ENCODE assay signal across 10 cellular contexts in genomic region chr3:20043825-20044224, GRCh38. TPM values are rescaled to one million over a fixed set of nuclear protein-coding genes. Genes with fewer than 3 reads are reported as not detected.
DNase-seq lines count a peak whose midpoint lies in the region; ATAC-seq, FAIRE-seq and TF ChIP-seq lines count a peak whose summit lies in the region.
"Had no signal": no experiment of that assay in that cellular context is flagged by ENCODE, and none has a peak within 500 bp of the region (broad histone marks: within the 10 kb centered on the region; RNA-seq: fewer than 3 reads in every experiment).

No MANE protein-coding gene starts in this region.

- POLR2A ChIA-PET in OCI-LY7 (lab: Charles Lee) = interaction anchor here (0.7 to 1.8 kb wide), 8 partner anchors 8 to 145 kb away, joined by 3 to 10 read pairs (median 3); partner anchors contain the start of gene SGO1

- no peaks in the 10 kb centered on the region for H3K9me2 ChIP-seq in OCI-LY7 (ENCODE audit: insufficient read depth, low read length)

- intact Hi-C loops in OCI-LY7 (cut with micrococcal nuclease; ENCODE audit: unreplicated experiment) = loop anchor here (10.0 kb wide), 1 partner anchor 1299 kb away; no protein-coding TSS in a partner anchor
- intact Hi-C loops in pancreas (cut with DNase I) = no loop called here

- peak in 1 of 3 donors; percentile 54 for DNase-seq in CD4-positive, CD25-positive, alpha-beta regulatory T cell
- DNase-seq in OCI-LY7 (ENCODE audit: low spot score) (no peak), pancreas (no peak), medulla oblongata (ENCODE audit: extremely low spot score) (no peak), T-helper 9 cell (no peak), WERI-Rb-1 (no peak), NCI-H187 treated with DMSO at 0.1 percent for 48 hours (lab: John Stamatoyannopoulos, UW) (no peak)
- DNase-seq: NCI-H1930 had no signal

- CTCF ChIA-PET in OCI-LY7 (lab: Charles Lee; ENCODE audit: unreplicated experiment) = no interaction called here

- H3K4me1 ChIP-seq in CD4-positive, CD25-positive, alpha-beta regulatory T cell (ENCODE audit: control insufficient read depth, insufficient read depth, low read length, poor library complexity, severe bottlenecking) = peaks cover 74% of the 10 kb centered on the region
- H3K4me1 ChIP-seq in OCI-LY7 (ENCODE audit: insufficient read depth, low read length, poor library complexity, severe bottlenecking) (peaks cover 75% of the 10 kb centered on the region), duodenal mucosa (ENCODE audit: control insufficient read depth in 1 of 2, insufficient read depth in 2 of 2, low read length in 2 of 2) (peaks cover 39 to 40% of the 10 kb centered on the region in 2 donors), pancreas (peaks cover 0 to 28% (median 21%) of the 10 kb centered on the region in 3 donors)

- H3K27me3 ChIP-seq in CD4-positive, CD25-positive, alpha-beta regulatory T cell (ENCODE audit: control insufficient read depth, insufficient read depth, low read length) = no peaks in the 10 kb centered on the region
- no peaks in the 10 kb centered on the region for H3K27me3 ChIP-seq in duodenal mucosa (ENCODE audit: control insufficient read depth in 1 of 2, insufficient read depth in 2 of 2, low read length in 2 of 2)
- no peaks in the 10 kb centered on the region for H3K27me3 ChIP-seq in pancreas
- no peaks in the 10 kb centered on the region for H3K27me3 ChIP-seq in WERI-Rb-1 (ENCODE audit: insufficient read depth, low read depth, severe bottlenecking)

- WGBS in pancreas, 2 donors = 54 to 60% methylated on average over 4 of the region's 4 CpGs

- peaks cover 27 to 79% (median 65%) of the 10 kb centered on the region in 4 donors for H3K4me1 Mint-ChIP-seq in CD4-positive, CD25-positive, alpha-beta regulatory T cell

- H3K36me3 ChIP-seq in CD4-positive, CD25-positive, alpha-beta regulatory T cell (ENCODE audit: control insufficient read depth, insufficient read depth, low read length) = peaks cover 6% of the 10 kb centered on the region
- H3K36me3 ChIP-seq in OCI-LY7 (ENCODE audit: insufficient read depth, low read length) (no peaks in the 10 kb centered on the region), duodenal mucosa (ENCODE audit: control insufficient read depth in 1 of 2, insufficient read depth in 2 of 2, low read length in 2 of 2) (no peaks in the 10 kb centered on the region), pancreas (no peaks in the 10 kb centered on the region), WERI-Rb-1 (peaks cover 5% of the 10 kb centered on the region)

- no peak overlapping the region; the same call in 1 of the 2 replicates for H2AFZ ChIP-seq in OCI-LY7 (ENCODE audit: low read length)

- FAIRE-seq in pancreas (lab: Jason Lieb, UNC) = no peak
- FAIRE-seq: bronchial epithelial cell had no signal

- H3K9ac ChIP-seq in duodenal mucosa (ENCODE audit: low read depth in 1 of 2, low read length in 2 of 2) = peak overlapping the region; percentile 12 to 32

- H3K27ac Mint-ChIP-seq in CD4-positive, CD25-positive, alpha-beta regulatory T cell = peak overlapping the region; percentile 80 to 95 (median 87)

- peak overlapping the region; percentile 99 to 100 (median 100) for H3K4me3 Mint-ChIP-seq in CD4-positive, CD25-positive, alpha-beta regulatory T cell

- H3K27ac ChIP-seq in CD4-positive, CD25-positive, alpha-beta regulatory T cell (ENCODE audit: insufficient read depth, low read length, poor library complexity, severe bottlenecking) = peak overlapping the region; percentile 93
- H3K27ac ChIP-seq in OCI-LY7 (ENCODE audit: low read depth, low read length, poor library complexity, severe bottlenecking) = peak overlapping the region; percentile 88
- H3K27ac ChIP-seq in duodenal mucosa (ENCODE audit: low read depth, low read length) = peak overlapping the region; percentile 60
- peak overlapping the region in 3 of 4 donors; percentile 16 to 94 (median 60) for H3K27ac ChIP-seq in pancreas
- no peak overlapping the region; the same call in 1 of the 2 replicates for H3K27ac ChIP-seq in WERI-Rb-1

- no peaks in the 10 kb centered on the region for H3K9me3 ChIP-seq in CD4-positive, CD25-positive, alpha-beta regulatory T cell (ENCODE audit: control insufficient read depth in 2 of 2, low read length in 2 of 2)
- H3K9me3 ChIP-seq in OCI-LY7 (ENCODE audit: low read length) (no peaks in the 10 kb centered on the region), duodenal mucosa (ENCODE audit: control insufficient read depth in 1 of 2, low read length in 2 of 2) (no peaks in the 10 kb centered on the region), pancreas (no peaks in the 10 kb centered on the region), WERI-Rb-1 (ENCODE audit: severe bottlenecking) (no peaks in the 10 kb centered on the region)

- no peak for ATAC-seq in CD4-positive, CD25-positive, alpha-beta regulatory T cell (ENCODE audit: low read depth in 2 of 2)
- ATAC-seq in pancreas = no peak

- H3K36me3 Mint-ChIP-seq in CD4-positive, CD25-positive, alpha-beta regulatory T cell = no peaks in the 10 kb centered on the region

- peak overlapping the region; percentile 89 for H3K4me2 ChIP-seq in OCI-LY7 (ENCODE audit: low read length)

- TF ChIP-seq CTCF in OCI-LY7 (conservative IDR thresholded peaks at IDR 0.05; ENCODE audit: low read length) (no peak), pancreas (IDR thresholded peaks at IDR 0.05) (no peak), WERI-Rb-1 (IDR thresholded peaks at IDR 0.05; ENCODE audit: low read depth, low read length) (no peak)

- peaks cover 72% of the 10 kb centered on the region for H3K79me2 ChIP-seq in OCI-LY7 (ENCODE audit: insufficient read depth, low read depth, low read length)

- H4K20me1 ChIP-seq in OCI-LY7 (ENCODE audit: insufficient read depth, low read length) = peaks cover 7% of the 10 kb centered on the region; the same call in 1 of the 2 replicates

- no TSS peak for BruUV-seq in OCI-LY7 (replicated peaks; lab: Mats Ljungman, UMichigan)

- H3K27me3 Mint-ChIP-seq in CD4-positive, CD25-positive, alpha-beta regulatory T cell = peaks cover 9% of the 10 kb centered on the region

- peaks cover 0 to 1% (median 0%) of the 10 kb centered on the region in 7 donors for H3K9me3 Mint-ChIP-seq in CD4-positive, CD25-positive, alpha-beta regulatory T cell

- peak overlapping the region; percentile 80 for H3K4me3 ChIP-seq in CD4-positive, CD25-positive, alpha-beta regulatory T cell (ENCODE audit: low read depth, low read length)
- peak overlapping the region; percentile 94 for H3K4me3 ChIP-seq in OCI-LY7 (ENCODE audit: low read depth, low read length, poor library complexity, severe bottlenecking)
- H3K4me3 ChIP-seq in duodenal mucosa (ENCODE audit: low read depth in 1 of 2, low read length in 2 of 2) = peak overlapping the region; percentile 32 to 33
- H3K4me3 ChIP-seq in pancreas = peak overlapping the region in 1 of 4 donors; percentile 20
- H3K4me3 ChIP-seq in WERI-Rb-1 (ENCODE audit: low read depth, low read length) = no peak overlapping the region

RNA-seq across cellular contexts. Expression of gene KAT2B, which starts 3.6 kb away (rescaled TPM):
- total RNA-seq in CD4-positive, CD25-positive, alpha-beta regulatory T cell = 185 TPM
- 10 to 100 TPM in 1 of 4 donors, 1 to 10 TPM in 3; 5.7 to 11.0 (median 7.9) TPM for polyA plus RNA-seq in CD4-positive, CD25-positive, alpha-beta regulatory T cell
- total RNA-seq in OCI-LY7 (2014; rRNA removed; shearing (Covaris generic)) = 19.2 and 24.2 TPM in 2 replicates
- total RNA-seq in OCI-LY7 (2022) (32.9 and 33.4 TPM in 2 replicates), pancreas (10 to 100 TPM; 13.1 to 21.6 (median 16.0) TPM)
- polyA plus RNA-seq in pancreas = 10 to 100 TPM in 1 of 2 donors, 1 to 10 TPM in 1; 8.2 to 14.4 TPM

RNA-seq across cellular contexts. Expression of gene PP2D1, which starts 31.8 kb away (rescaled TPM):
- total RNA-seq in CD4-positive, CD25-positive, alpha-beta regulatory T cell = not detected
- 1 to 10 TPM in 1 of 4 donors, under 1 TPM in 3; 0.16 to 1.2 (median 0.21) TPM for polyA plus RNA-seq in CD4-positive, CD25-positive, alpha-beta regulatory T cell
- total RNA-seq in OCI-LY7 (2014; rRNA removed; shearing (Covaris generic)) = not detected in 2 replicates
- total RNA-seq in OCI-LY7 (2022) = not detected in 2 replicates
- total RNA-seq in pancreas = not detected
- polyA plus RNA-seq in pancreas = not detected
- total RNA-seq: bronchial epithelial cell had no signal
